ENCODE assay signal across 8 cellular contexts in genomic region chr2:131105156-131105949, GRCh38. TPM values are rescaled to one million over a fixed set of nuclear protein-coding genes. Genes with fewer than 3 reads are reported as not detected.
DNase-seq lines count a peak whose midpoint lies in the region; ATAC-seq, FAIRE-seq and TF ChIP-seq lines count a peak whose summit lies in the region.

Gene PLEKHB2, plus strand, starts transcription at chr2:131105336. Its CDS starts 15,606 bp downstream, at chr2:131120942.

- H3K79me2 ChIP-seq in Loucy (ENCODE audit: insufficient read depth, low read length): peaks cover 52% of the 10 kb centered on the region

- no peaks in the 10 kb centered on the region for H3K9me2 ChIP-seq in Loucy (replicated peaks; ENCODE audit: low read depth, low read length)

- H3K27ac ChIP-seq in pancreas: peak within 1 kb of the TSS; percentile 76 to 92 (median 90)
- peak within 1 kb of the TSS; percentile 86 to 97 (median 92) for H3K27ac ChIP-seq in thyroid gland

- TF ChIP-seq CTCF in GM06990 (IDR thresholded peaks at IDR 0.05; ENCODE audit: insufficient read depth, low read length, poor library complexity, severe bottlenecking): peak; percentile 31
- 0 out of 2 replicates have a peak, but pooled peaks have one; percentile 17 for TF ChIP-seq CTCF in Loucy (conservative IDR thresholded peaks at IDR 0.05; ENCODE audit: low read length)
- no peak for TF ChIP-seq CTCF in glutamatergic neuron (IDR thresholded peaks at IDR 0.05; ENCODE audit: partially characterized antibody, unreplicated experiment)
- peak in 1 of 4 donors; percentile 13 for TF ChIP-seq CTCF in pancreas (IDR thresholded peaks at IDR 0.05)
- TF ChIP-seq CTCF in thyroid gland (IDR thresholded peaks at IDR 0.05): peak in 1 of 6 experiments; percentile 30

- H3K4me1 ChIP-seq in Loucy (ENCODE audit: insufficient read depth, low read length, poor library complexity, severe bottlenecking): peaks cover 40% of the 10 kb centered on the region
- H3K4me1 ChIP-seq in pancreas: peaks cover 0 to 17% (median 15%) of the 10 kb centered on the region in 3 donors
- peaks cover 14 to 18% of the 10 kb centered on the region in 2 donors for H3K4me1 ChIP-seq in thyroid gland

- peaks cover 9 to 10% of the 10 kb centered on the region in 2 donors for H3K36me3 Mint-ChIP-seq in activated naive CD4-positive, alpha-beta T cell treated with anti-CD3 and anti-CD28 coated beads, Interleukin-2, amount 50 U/mL, for 72 hours
- H3K36me3 Mint-ChIP-seq in glutamatergic neuron (ENCODE audit: unreplicated experiment): no peaks in the 10 kb centered on the region

- peak; percentile 63 to 83 for ATAC-seq in activated naive CD4-positive, alpha-beta T cell treated with anti-CD3 and anti-CD28 coated beads, Interleukin-2, amount 50 U/mL, for 72 hours
- peak; percentile 87 to 95 (median 94) for ATAC-seq in pancreas

- H3K36me3 ChIP-seq in GM06990 (ENCODE audit: control insufficient read depth, insufficient read depth, low read length) (no peaks in the 10 kb centered on the region), H7 (replicated peaks; ENCODE audit: control insufficient read depth, insufficient read depth, low read length) (no peaks in the 10 kb centered on the region), Loucy (ENCODE audit: insufficient read depth, low read length) (no peaks in the 10 kb centered on the region), pancreas (no peaks in the 10 kb centered on the region), thyroid gland (no peaks in the 10 kb centered on the region)

- 0 to 1% methylated on average over 64 to 66 of the region's 66 CpGs for WGBS in pancreas, 2 donors
- 0 to 1% methylated on average over 39 to 59 of the region's 66 CpGs for WGBS in thyroid gland, 2 donors

- H3K9me3 ChIP-seq in Loucy (ENCODE audit: insufficient read depth, low read depth, low read length): no peaks in the 10 kb centered on the region
- no peaks in the 10 kb centered on the region for H3K9me3 ChIP-seq in pancreas
- H3K9me3 ChIP-seq in thyroid gland: no peaks in the 10 kb centered on the region

- peak within 1 kb of the TSS; percentile 97 for H3K4me3 Mint-ChIP-seq in glutamatergic neuron (ENCODE audit: unreplicated experiment)

- H2AFZ ChIP-seq in Loucy (ENCODE audit: low read length): peak within 1 kb of the TSS; percentile 88

- intact Hi-C loops in pancreas (cut with DNase I) (no loop called here), thyroid gland (cut with DNase I) (no loop called here)

- peak within 1 kb of the TSS; percentile 94 for H3K9ac ChIP-seq in Loucy (ENCODE audit: low read depth, low read length, poor library complexity, severe bottlenecking)

- H3K9me3 Mint-ChIP-seq in activated naive CD4-positive, alpha-beta T cell treated with anti-CD3 and anti-CD28 coated beads, Interleukin-2, amount 50 U/mL, for 72 hours: no peaks in the 10 kb centered on the region
- peaks cover 5% of the 10 kb centered on the region for H3K9me3 Mint-ChIP-seq in glutamatergic neuron (ENCODE audit: unreplicated experiment)

- H3K4me3 ChIP-seq in GM06990 (replicated peaks; ENCODE audit: low read depth, low read length) (peak within 1 kb of the TSS; percentile 84), H7 (ENCODE audit: insufficient read depth, low read depth, low read length) (peak within 1 kb of the TSS; percentile 93), Loucy (ENCODE audit: low read length, poor library complexity, severe bottlenecking) (peak within 1 kb of the TSS; percentile 91), pancreas (peak within 1 kb of the TSS; percentile 69 to 91 (median 82)), thyroid gland (replicated peaks in 1 of 3) (peak within 1 kb of the TSS; percentile 44 to 89 (median 82))

- H3K4me2 ChIP-seq in Loucy (ENCODE audit: low read depth, low read length, poor library complexity, severe bottlenecking): peak within 1 kb of the TSS; percentile 87

- H3K27me3 Mint-ChIP-seq in glutamatergic neuron (ENCODE audit: unreplicated experiment): no peaks in the 10 kb centered on the region

- peak within 1 kb of the TSS; percentile 97 to 99 for H3K27ac Mint-ChIP-seq in activated naive CD4-positive, alpha-beta T cell treated with anti-CD3 and anti-CD28 coated beads, Interleukin-2, amount 50 U/mL, for 72 hours
- peak within 1 kb of the TSS; percentile 78 for H3K27ac Mint-ChIP-seq in glutamatergic neuron (ENCODE audit: unreplicated experiment)

- peaks cover 10% of the 10 kb centered on the region for H3K4me1 Mint-ChIP-seq in glutamatergic neuron (ENCODE audit: low read depth, unreplicated experiment)

- FAIRE-seq in pancreas (lab: Jason Lieb, UNC): no peak

- TF ChIP-seq POLR2A in thyroid gland (IDR thresholded peaks at IDR 0.05): peak; percentile 87 to 93

- H4K20me1 ChIP-seq in Loucy (ENCODE audit: insufficient read depth, low read length, poor library complexity, severe bottlenecking): peaks cover 42% of the 10 kb centered on the region

- DNase-seq in GM06990 (ENCODE audit: extremely low read depth, insufficient read length): peak; percentile 97
- DNase-seq in H7: peak; percentile 98
- peak; percentile 77 for DNase-seq in SKM-1 (lab: John Stamatoyannopoulos, UW; ENCODE audit: unreplicated experiment)
- DNase-seq in activated naive CD4-positive, alpha-beta T cell treated with anti-CD3 and anti-CD28 coated beads, Interleukin-2, amount 50 U/mL, for 72 hours (ENCODE audit: low spot score in 2 of 2): peak; percentile 94 to 98
- peak; percentile 95 for DNase-seq in glutamatergic neuron
- DNase-seq in pancreas: peak; percentile 86 to 98 (median 92)
- DNase-seq in thyroid gland: peak; percentile 87 to 89

- H3F3A ChIP-seq in Loucy (ENCODE audit: low read depth): no peaks in the 10 kb centered on the region

- H3K27me3 ChIP-seq in GM06990 (replicated peaks; ENCODE audit: control insufficient read depth, insufficient read depth, low read length): no peaks in the 10 kb centered on the region
- H3K27me3 ChIP-seq in H7 (ENCODE audit: control insufficient read depth, insufficient read depth, low read length): no peaks in the 10 kb centered on the region
- no peaks in the 10 kb centered on the region for H3K27me3 ChIP-seq in Loucy (ENCODE audit: insufficient read depth, low read length, poor library complexity, severe bottlenecking)
- H3K27me3 ChIP-seq in pancreas: no peaks in the 10 kb centered on the region
- H3K27me3 ChIP-seq in thyroid gland: no peaks in the 10 kb centered on the region

RNA-seq across cellular contexts. Expression of gene PLEKHB2, which starts in this region (rescaled TPM):
- total RNA-seq in H7 (2014; rRNA removed; shearing (Covaris generic)): 82.4 and 89.1 TPM in 2 replicates
- 10 to 100 TPM; 49.1 to 81.2 TPM for total RNA-seq in activated naive CD4-positive, alpha-beta T cell treated with anti-CD3 and anti-CD28 coated beads, Interleukin-2, amount 50 U/mL, for 72 hours
- 42.4 TPM for total RNA-seq in glutamatergic neuron (ENCODE audit: unreplicated experiment)
- 10 to 100 TPM in 5 of 6 donors, 1 to 10 TPM in 1; 8.3 to 28.3 (median 18.6) TPM for total RNA-seq in pancreas
- 10 to 100 TPM in 1 of 2 donors, 1 to 10 TPM in 1; 7.8 to 20.4 TPM for polyA plus RNA-seq in pancreas
- 100 to 1,000 TPM in 2 of 4 donors, 10 to 100 TPM in 2; 87.3 to 122 (median 103) TPM for total RNA-seq in thyroid gland

Comparison
In these comparisons a context has a peak if more than half of its experiments do, and no peak if none do; other contexts are left out.
1. Peak in every context shown above with its lines: DNase-seq, ATAC-seq, H3K4me3 ChIP-seq and H3K27ac ChIP-seq.